In genomic region chr2:55917713-55918390, GRCh38 we compare ENCODE assay signal across 26 cellular contexts. TPM values are rescaled to one million over a fixed set of nuclear protein-coding genes. Genes with fewer than 3 reads are reported as not detected.
"Had no signal": no experiment of that assay in that cellular context is flagged by ENCODE, and none has a peak within 500 bp of the region (broad histone marks: within the 10 kb centered on the region; RNA-seq: fewer than 3 reads in every experiment).

No MANE protein-coding gene starts in this region.

- H3K36me3 ChIP-seq: colonic mucosa, esophagus muscularis mucosa had no signal

- H3K27ac ChIP-seq: brain microvascular endothelial cell, colonic mucosa, esophagus muscularis mucosa had no signal

- H3K4me3 ChIP-seq: colonic mucosa, esophagus muscularis mucosa had no signal

- H3K9me3 ChIP-seq: colonic mucosa, esophagus muscularis mucosa had no signal

- ATAC-seq: activated CD4-positive, alpha-beta T cell treated with anti-CD3 and anti-CD28 coated beads for 36 hours; activated CD8-positive, alpha-beta memory T cell treated with anti-CD3 and anti-CD28 coated beads, Interleukin-2, amount 10 ng/mL, durations not matched to agents 7 days and 5 days; activated CD8-positive, alpha-beta T cell treated with anti-CD3 and anti-CD28 coated beads, Interleukin-2, amount 10 ng/mL, durations not matched to agents 7 days and 5 days; activated naive CD4-positive, alpha-beta T cell treated with anti-CD3 and anti-CD28 coated beads, Interleukin-2, amount 50 U/mL, for 72 hours had no signal

- H3K27me3 ChIP-seq: brain microvascular endothelial cell had no signal

- H3K4me1 ChIP-seq: colonic mucosa had no signal

- FAIRE-seq: astrocyte, endometrium, frontal cortex had no signal

- DNase-seq: activated CD4-positive, alpha-beta memory T cell treated with anti-CD3 and anti-CD28 coated beads for 36 hours; activated CD4-positive, alpha-beta T cell treated with anti-CD3 and anti-CD28 coated beads for 36 hours; activated CD4-positive, alpha-beta T cell treated with anti-CD3 and anti-CD28 coated beads, Interleukin-2, amount 10 ng/mL, durations not matched to agents 24 days and 14 days; activated CD4-positive, CD25-positive, alpha-beta regulatory T cell; activated CD4-positive, CD25-positive, alpha-beta regulatory T cell treated with anti-CD3 and anti-CD28 coated beads, Interleukin-2, amount 50 U/mL, for 72 hours; activated CD8-positive, alpha-beta memory T cell treated with anti-CD3 and anti-CD28 coated beads, Interleukin-2, amount 10 ng/mL, durations not matched to agents 7 days and 5 days; activated CD8-positive, alpha-beta memory T cell treated with anti-CD3 and anti-CD28 coated beads, Interleukin-2, amount 50 U/mL, for 4 hours; activated CD8-positive, alpha-beta T cell treated with anti-CD3 and anti-CD28 coated beads, Interleukin-2, amount 10 ng/mL, durations not matched to agents 7 days and 5 days; activated effector memory CD4-positive, alpha-beta T cell treated with anti-CD3 and anti-CD28 coated beads, Interleukin-2, amount 50 U/mL, for 16 hours; activated naive CD4-positive, alpha-beta T cell treated with anti-CD3 and anti-CD28 coated beads, Interleukin-2, amount 10 ng/mL, durations not matched to agents 7 days and 5 days; activated naive CD8-positive, alpha-beta T cell treated with anti-CD3 and anti-CD28 coated beads, Interleukin-2, amount 10 ng/mL, durations not matched to agents 7 days and 5 days; activated T-cell treated with anti-CD3 and anti-CD28 coated beads, Interleukin-2, amount 50 U/mL, for 1 hour; activated T-cell treated with anti-CD3 and anti-CD28 coated beads, Interleukin-2, amount 50 U/mL, for 48 hours; brain microvascular endothelial cell; colonic mucosa; effector CD8-positive, alpha-beta T cell; T-helper 2 cell had no signal

RNA-seq across cellular contexts. Expression of gene EFEMP1, which starts 5.7 kb away (rescaled TPM):
- total RNA-seq: activated CD4-positive, alpha-beta memory T cell treated with anti-CD3 and anti-CD28 coated beads for 36 hours; activated CD4-positive, alpha-beta T cell treated with anti-CD3 and anti-CD28 coated beads for 36 hours; activated CD4-positive, alpha-beta T cell treated with anti-CD3 and anti-CD28 coated beads, Interleukin-2, amount 10 ng/mL, durations not matched to agents 24 days and 14 days; activated CD8-positive, alpha-beta memory T cell treated with anti-CD3 and anti-CD28 coated beads for 36 hours; activated CD8-positive, alpha-beta memory T cell treated with anti-CD3 and anti-CD28 coated beads, Interleukin-2, amount 10 ng/mL, durations not matched to agents 7 days and 5 days; activated CD8-positive, alpha-beta T cell treated with anti-CD3 and anti-CD28 coated beads, Interleukin-2, amount 10 ng/mL, durations not matched to agents 7 days and 5 days; activated naive CD4-positive, alpha-beta T cell treated with anti-CD3 and anti-CD28 coated beads, Interleukin-2, amount 50 U/mL, for 72 hours; activated naive CD8-positive, alpha-beta T cell treated with anti-CD3 and anti-CD28 coated beads, Interleukin-2, amount 10 ng/mL, durations not matched to agents 7 days and 5 days; activated T-helper 1 cell treated with anti-CD3 and anti-CD28 coated beads, Interleukin-12 subunit alpha, Interleukin-12 subunit beta, Interleukin-2, Interleukin-4 antibody, amounts not matched to agents 30 ng/mL and 10 ng/mL and 1 ng/mL, durations not matched to agents 14 hours and 24 hours and 36 hours; activated T-helper 2 cell treated with anti-CD3 and anti-CD28 coated beads, Interferon-gamma antibody, Interleukin-2, Interleukin-4, amounts not matched to agents 10 μg/mL and 5 μg/mL and 100 μg/mL, durations not matched to agents 14 hours and 24 hours and 36 hours; T-helper 1 cell treated with Interleukin-12 subunit alpha and Interleukin-12 subunit beta and Interleukin-4 antibody, amounts not matched to agents 30 ng/mL and 1 ng/mL, for 36 hours had no signal
